ENCODE assay signal across 1 cellular context in genomic region chr19:926595-927043, GRCh38.
A peak's percentile ranks its signal among the peaks of the same experiment; 100 is the strongest.
TF ChIP-seq lines count a peak whose summit lies in the region.

No MANE protein-coding gene starts in this region.

TF ChIP-seq in K562, 482 proteins besides CTCF, POLR2A, EP300 and RAD21 (continued from another document and continues in another):
- TF ChIP-seq MGA (IDR thresholded peaks at IDR 0.05) (no peak), MXI1 (IDR thresholded peaks at IDR 0.05; ENCODE audit: low read depth, low read length) (no peak), MAFG (tag; conservative IDR thresholded peaks at IDR 0.05) (no peak), NFE2 (IDR thresholded peaks at IDR 0.05; ENCODE audit: low read depth) (no peak), CC2D1A (IDR thresholded peaks at IDR 0.05) (no peak), ZNF263 (CRISPR knock-in tag; IDR thresholded peaks at IDR 0.05; ENCODE audit: borderline replicate concordance) (no peak), ZNF655 (CRISPR knock-in tag; IDR thresholded peaks at IDR 0.05) (no peak), GABPB1 (CRISPR knock-in tag; IDR thresholded peaks at IDR 0.05) (no peak), ELK3 (CRISPR knock-in tag; IDR thresholded peaks at IDR 0.05) (no peak), ZNF318 (IDR thresholded peaks at IDR 0.05; ENCODE audit: borderline replicate concordance in 1 of 2, low read depth in 1 of 2) (no peak), ZBTB33 (CRISPR knock-in tag; IDR thresholded peaks at IDR 0.05) (no peak), HOMEZ (CRISPR knock-in tag; IDR thresholded peaks at IDR 0.05) (no peak), MEIS2 (IDR thresholded peaks at IDR 0.05; ENCODE audit: partially characterized antibody) (no peak), CBX3 (IDR thresholded peaks at IDR 0.05; ENCODE audit: borderline replicate concordance in 1 of 2, low read length in 2 of 2) (no peak), CCNT2 (IDR thresholded peaks at IDR 0.05; ENCODE audit: borderline replicate concordance, extremely low read depth, insufficient read length, low read depth, low read length) (peak; percentile 44)
